ENCODE assay signal across 11 cellular contexts in the genomic region with DNA sequence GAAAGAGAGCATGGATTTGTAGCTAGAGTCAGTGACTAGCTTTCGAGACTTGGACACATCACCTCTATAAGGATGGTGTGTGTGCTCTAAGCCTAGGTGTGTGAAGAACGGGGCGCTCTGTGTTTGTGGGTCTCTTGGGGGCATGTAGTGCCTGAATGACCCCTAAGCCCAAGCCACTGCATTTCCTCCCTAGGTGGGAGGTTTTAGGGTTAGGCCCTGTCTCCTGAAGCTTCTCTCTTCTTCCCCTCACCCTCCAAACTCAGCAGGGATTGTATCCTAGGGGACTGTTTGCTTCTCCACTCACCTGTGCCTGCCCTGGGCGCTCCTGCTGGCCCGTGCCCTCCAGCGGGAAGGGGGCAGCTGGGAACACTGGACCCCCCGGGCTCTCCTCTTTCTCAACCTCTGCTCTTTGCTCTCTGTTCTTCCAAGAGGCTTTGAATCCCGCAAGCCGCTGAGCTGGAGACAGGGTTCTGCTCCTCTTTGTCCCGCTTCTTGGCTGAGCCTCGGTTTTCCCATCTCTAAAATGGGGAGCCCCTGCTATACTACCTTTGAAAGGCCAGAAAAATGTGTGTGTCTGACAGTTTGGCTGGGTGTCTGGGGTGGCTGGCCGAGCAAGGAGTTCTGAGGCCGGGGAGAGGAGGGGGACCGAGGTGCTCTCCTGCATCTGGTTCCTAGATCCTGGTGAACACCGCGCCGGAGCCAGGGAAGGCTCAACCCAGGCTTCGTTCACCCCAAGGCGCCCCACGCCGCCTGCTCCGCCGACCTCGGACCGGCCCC. TPM values are rescaled to one million over a fixed set of nuclear protein-coding genes. Genes with fewer than 3 reads are reported as not detected.
DNase-seq lines count a peak whose midpoint lies in the region; ATAC-seq, FAIRE-seq and TF ChIP-seq lines count a peak whose summit lies in the region.
"Had no signal": no experiment of that assay in that cellular context is flagged by ENCODE, and none has a peak within 500 bp of the region (broad histone marks: within the 10 kb centered on the region; RNA-seq: fewer than 3 reads in every experiment).

No MANE protein-coding gene starts in this region.

- no peaks in the 10 kb centered on the region for H3K79me2 ChIP-seq in astrocyte (ENCODE audit: insufficient read depth, low read length)
- no peaks in the 10 kb centered on the region for H3K79me2 ChIP-seq in parathyroid adenoma

- peak overlapping the region; percentile 41 for H2AFZ ChIP-seq in astrocyte (ENCODE audit: low read depth, low read length)
- H2AFZ ChIP-seq in parathyroid adenoma, result peak overlapping the region; percentile 75

- no peak overlapping the region for H3K27ac Mint-ChIP-seq in astrocyte (ENCODE audit: unreplicated experiment)
- H3K27ac Mint-ChIP-seq: activated CD8-positive, alpha-beta memory T cell treated with anti-CD3 and anti-CD28 coated beads, Interleukin-2, amount 10 ng/mL, durations not matched to agents 7 days and 5 days had no signal

- no peaks in the 10 kb centered on the region for H3K9me3 Mint-ChIP-seq in astrocyte (ENCODE audit: unreplicated experiment)

- H3K36me3 ChIP-seq in BE2C, result peaks cover 51% of the 10 kb centered on the region
- no peaks in the 10 kb centered on the region for H3K36me3 ChIP-seq in astrocyte (ENCODE audit: insufficient read depth, low read length)
- H3K36me3 ChIP-seq in parathyroid adenoma (ENCODE audit: control insufficient read depth, insufficient read depth, low read length), result no peaks in the 10 kb centered on the region

- H3K27me3 ChIP-seq in BE2C, result no peaks in the 10 kb centered on the region
- H3K27me3 ChIP-seq in astrocyte (ENCODE audit: insufficient read depth, low read length), result peaks cover 13% of the 10 kb centered on the region
- H3K27me3 ChIP-seq in right cardiac atrium (ENCODE audit: control insufficient read depth, insufficient read depth), result no peaks in the 10 kb centered on the region
- H3K27me3 ChIP-seq in parathyroid adenoma (ENCODE audit: control insufficient read depth, insufficient read depth, low read length), result no peaks in the 10 kb centered on the region

- H3K27me3 Mint-ChIP-seq in astrocyte (ENCODE audit: low read depth, unreplicated experiment), result peaks cover 7% of the 10 kb centered on the region

- no peak for FAIRE-seq in astrocyte (lab: Jason Lieb, UNC)

- TF ChIP-seq CTCF in BE2C (IDR thresholded peaks at IDR 0.05; ENCODE audit: low read depth, low read length) (no peak), astrocyte (IDR thresholded peaks at IDR 0.05; ENCODE audit: insufficient read depth, low read depth, low read length) (no peak), parathyroid adenoma (IDR thresholded peaks at IDR 0.05) (no peak)

- no peak overlapping the region for H3K9ac ChIP-seq in astrocyte (ENCODE audit: low read length)
- no peak overlapping the region for H3K9ac ChIP-seq in parathyroid adenoma

- intact Hi-C loops in right cardiac atrium (cut with DNase I), result no loop called here

- H3K27ac ChIP-seq in astrocyte (ENCODE audit: low read depth, low read length), result no peak overlapping the region
- H3K27ac ChIP-seq in right cardiac atrium (ENCODE audit: low read length), result peak overlapping the region; percentile 72
- peak overlapping the region; percentile 11 for H3K27ac ChIP-seq in parathyroid adenoma
- H3K27ac ChIP-seq: C4-2B, HL-60 had no signal

- DNase-seq in BE2C, result no peak
- DNase-seq in astrocyte (ENCODE audit: low read depth), result no peak
- DNase-seq in right cardiac atrium, result no peak
- no peak for DNase-seq in nucleus accumbens (lab: John Stamatoyannopoulos, UW)
- DNase-seq: activated CD8-positive, alpha-beta memory T cell treated with anti-CD3 and anti-CD28 coated beads, Interleukin-2, amount 10 ng/mL, durations not matched to agents 7 days and 5 days had no signal

- H3K4me2 ChIP-seq in astrocyte (ENCODE audit: low read length), result peak overlapping the region; percentile 80
- peak overlapping the region; percentile 64 for H3K4me2 ChIP-seq in parathyroid adenoma (ENCODE audit: low read length)

- WGBS in right cardiac atrium, result 47% methylated on average over 25 of the region's 25 CpGs

- H3K4me3 Mint-ChIP-seq in astrocyte (ENCODE audit: unreplicated experiment), result peak overlapping the region; percentile 77
- H3K4me3 Mint-ChIP-seq: activated CD8-positive, alpha-beta memory T cell treated with anti-CD3 and anti-CD28 coated beads, Interleukin-2, amount 10 ng/mL, durations not matched to agents 7 days and 5 days had no signal

- peak overlapping the region; percentile 84 for H3K4me3 ChIP-seq in BE2C (ENCODE audit: low read depth, low read length)
- H3K4me3 ChIP-seq in astrocyte (ENCODE audit: insufficient read depth, low read depth, low read length), result no peak overlapping the region
- peak overlapping the region; percentile 70 for H3K4me3 ChIP-seq in right cardiac atrium (ENCODE audit: low read length)
- peak overlapping the region; percentile 44 for H3K4me3 ChIP-seq in parathyroid adenoma (ENCODE audit: low read depth, low read length)

- H3K4me1 ChIP-seq in BE2C (peaks cover 34% of the 10 kb centered on the region), astrocyte (ENCODE audit: insufficient read depth, low read length) (peaks cover 17% of the 10 kb centered on the region), right cardiac atrium (ENCODE audit: control insufficient read depth, insufficient read depth, low read length) (peaks cover 3% of the 10 kb centered on the region), parathyroid adenoma (peaks cover 9% of the 10 kb centered on the region)

- peaks cover 6% of the 10 kb centered on the region for H4K20me1 ChIP-seq in astrocyte (ENCODE audit: insufficient read depth, low read length)

- H3K9me3 ChIP-seq in BE2C (no peaks in the 10 kb centered on the region), astrocyte (ENCODE audit: insufficient read depth, low read depth, low read length) (no peaks in the 10 kb centered on the region), right cardiac atrium (ENCODE audit: control insufficient read depth, low read length) (no peaks in the 10 kb centered on the region), parathyroid adenoma (ENCODE audit: control insufficient read depth, low read length) (no peaks in the 10 kb centered on the region)

- peaks cover 23% of the 10 kb centered on the region for H3K4me1 Mint-ChIP-seq in astrocyte (ENCODE audit: low read depth, unreplicated experiment)
- H3K4me1 Mint-ChIP-seq: activated CD8-positive, alpha-beta memory T cell treated with anti-CD3 and anti-CD28 coated beads, Interleukin-2, amount 10 ng/mL, durations not matched to agents 7 days and 5 days had no signal

- no peak for ATAC-seq in right cardiac atrium
- ATAC-seq in HG03045 (IDR thresholded peaks at IDR 0.05; ENCODE audit: unreplicated experiment), result no peak
- ATAC-seq in GM21576 (IDR thresholded peaks at IDR 0.05; ENCODE audit: unreplicated experiment), result no peak
- no peak for ATAC-seq in GM21360 (IDR thresholded peaks at IDR 0.05; ENCODE audit: unreplicated experiment)

- peaks cover 3% of the 10 kb centered on the region for H3K36me3 Mint-ChIP-seq in astrocyte (ENCODE audit: low read depth, unreplicated experiment)
- H3K36me3 Mint-ChIP-seq: activated CD8-positive, alpha-beta memory T cell treated with anti-CD3 and anti-CD28 coated beads, Interleukin-2, amount 10 ng/mL, durations not matched to agents 7 days and 5 days had no signal

RNA-seq across cellular contexts. Expression of a gene that starts 0.8 kb away (rescaled TPM):
- polyA plus RNA-seq in BE2C (2012; ENCODE audit: insufficient read depth, insufficient read length, low read depth), result 160 TPM
- total RNA-seq in astrocyte (20.5 and 29.2 TPM in 2 replicates), right cardiac atrium (10 to 100 TPM; 46.6 to 83.9 (median 67.3) TPM)
- polyA plus RNA-seq in right cardiac atrium, result 58.7 TPM
- total RNA-seq: activated CD8-positive, alpha-beta memory T cell treated with anti-CD3 and anti-CD28 coated beads, Interleukin-2, amount 10 ng/mL, durations not matched to agents 7 days and 5 days had no signal

RNA-seq across cellular contexts. Expression of a gene that starts 3.1 kb away (rescaled TPM):
- 44.2 TPM for polyA plus RNA-seq in BE2C (2012; ENCODE audit: insufficient read depth, insufficient read length, low read depth)
- total RNA-seq in astrocyte (1.5 and 2.2 TPM in 2 replicates), right cardiac atrium (10 to 100 TPM in 3 of 4 donors, 1 to 10 TPM in 1; 6.1 to 11.6 (median 10.9) TPM)
- polyA plus RNA-seq in right cardiac atrium, result 9.8 TPM
- total RNA-seq: activated CD8-positive, alpha-beta memory T cell treated with anti-CD3 and anti-CD28 coated beads, Interleukin-2, amount 10 ng/mL, durations not matched to agents 7 days and 5 days had no signal

RNA-seq across cellular contexts. Expression of a gene that starts 35.5 kb away (rescaled TPM):
- 4.0 TPM for polyA plus RNA-seq in BE2C (2012; ENCODE audit: insufficient read depth, insufficient read length, low read depth)
- total RNA-seq in astrocyte, result 27.0 and 30.7 TPM in 2 replicates
- 10 to 100 TPM; 10.2 to 16.4 (median 12.8) TPM for total RNA-seq in right cardiac atrium
- 11.2 TPM for polyA plus RNA-seq in right cardiac atrium

RNA-seq across cellular contexts. Expression of a gene that starts 49.0 kb away (rescaled TPM):
- polyA plus RNA-seq in BE2C (2012; ENCODE audit: insufficient read depth, insufficient read length, low read depth), result not detected
- total RNA-seq in astrocyte (0.79 TPM in 1 of 2 replicates, not detected in the other), right cardiac atrium (1 to 10 TPM; 4.0 to 5.8 (median 5.5) TPM)
- 4.2 TPM for polyA plus RNA-seq in right cardiac atrium
- total RNA-seq: activated CD8-positive, alpha-beta memory T cell treated with anti-CD3 and anti-CD28 coated beads, Interleukin-2, amount 10 ng/mL, durations not matched to agents 7 days and 5 days had no signal
